23 cellular contexts compared by ENCODE assay signal in genomic region chr20:34927736-34928135, GRCh38. TPM values are rescaled to one million over a fixed set of nuclear protein-coding genes. Genes with fewer than 3 reads are reported as not detected.
DNase-seq lines count a peak whose midpoint lies in the region; ATAC-seq and TF ChIP-seq lines count a peak whose summit lies in the region.
"Had no signal": no experiment of that assay in that cellular context is flagged by ENCODE, and none has a peak within 500 bp of the region (broad histone marks: within the 10 kb centered on the region; RNA-seq: fewer than 3 reads in every experiment).

No MANE protein-coding gene starts in this region.

- no peak for TF ChIP-seq EP300 in esophagus muscularis mucosa (IDR thresholded peaks at IDR 0.05)

- no TSS peak for BruUV-seq in MCF 10A (replicated peaks; lab: Mats Ljungman, UMichigan)

- WGBS in esophagus muscularis mucosa = 100% methylated on average over 1 of the region's 1 CpG

- no peak overlapping the region for H3K4me3 ChIP-seq in CD8-positive, alpha-beta T cell (ENCODE audit: low read depth, low read length)
- H3K4me3 ChIP-seq in esophagus muscularis mucosa = no peak overlapping the region
- H3K4me3 ChIP-seq: dorsolateral prefrontal cortex, lung had no signal

- no peaks in the 10 kb centered on the region for H3K4me1 ChIP-seq in CD8-positive, alpha-beta T cell (ENCODE audit: insufficient read depth, low read length)
- peaks cover 0 to 7% (median 5%) of the 10 kb centered on the region in 4 donors for H3K4me1 ChIP-seq in esophagus muscularis mucosa

- in situ Hi-C loops in ACHN (cut with HindIII; ENCODE audit: low pct_ligation_motif_present, low pct_unique_long_range_greater_than_20kb, low sequenced_read_pairs) = no loop called here

- no peak overlapping the region for H3K4me3 Mint-ChIP-seq in CD8-positive, alpha-beta T cell
- H3K4me3 Mint-ChIP-seq in MCF 10A (ENCODE audit: unreplicated experiment) (no peak overlapping the region), mesothelial cell of epicardium (no peak overlapping the region)
- H3K4me3 Mint-ChIP-seq: activated naive CD4-positive, alpha-beta T cell treated with anti-CD3 and anti-CD28 coated beads for 36 hours; naive B cell; stimulated activated naive CD8-positive, alpha-beta T cell treated with anti-CD3 and anti-CD28 coated beads, Interleukin-15, amount 100 ng/mL, for 72 hours; T-helper 2 cell treated with Interferon-gamma antibody and Interleukin-4, amounts not matched to agents 5 μg/mL and 100 μg/mL, for 36 hours had no signal

- no peaks in the 10 kb centered on the region for H3K27me3 Mint-ChIP-seq in CD8-positive, alpha-beta T cell (ENCODE audit: low read depth)
- H3K27me3 Mint-ChIP-seq in MCF 10A (ENCODE audit: insufficient read depth, unreplicated experiment) = no peaks in the 10 kb centered on the region
- H3K27me3 Mint-ChIP-seq in mesothelial cell of epicardium (ENCODE audit: low read depth) = no peaks in the 10 kb centered on the region
- H3K27me3 Mint-ChIP-seq: naive B cell; stimulated activated naive CD8-positive, alpha-beta T cell treated with anti-CD3 and anti-CD28 coated beads, Interleukin-15, amount 100 ng/mL, for 72 hours had no signal

- intact Hi-C loops in CD8-positive, alpha-beta T cell (cut with DNase I, micrococcal nuclease) = no loop called here
- intact Hi-C loops in MCF 10A (cut with micrococcal nuclease) = no loop called here
- intact Hi-C loops in esophagus muscularis mucosa (cut with DNase I) = no loop called here

- no peak overlapping the region for H3K27ac ChIP-seq in CD8-positive, alpha-beta T cell (ENCODE audit: low read depth, low read length)
- H3K27ac ChIP-seq in esophagus muscularis mucosa (replicated peaks in 1 of 4) = no peak overlapping the region
- H3K27ac ChIP-seq: brain microvascular endothelial cell had no signal

- H3K27ac Mint-ChIP-seq in CD8-positive, alpha-beta T cell = peak overlapping the region; percentile 23
- H3K27ac Mint-ChIP-seq in MCF 10A (ENCODE audit: low read depth, unreplicated experiment) = peak overlapping the region; percentile 79
- H3K27ac Mint-ChIP-seq in mesothelial cell of epicardium = peak overlapping the region; percentile 73
- H3K27ac Mint-ChIP-seq: activated naive CD4-positive, alpha-beta T cell treated with anti-CD3 and anti-CD28 coated beads for 36 hours; naive B cell; stimulated activated naive CD8-positive, alpha-beta T cell treated with anti-CD3 and anti-CD28 coated beads, Interleukin-15, amount 100 ng/mL, for 72 hours; T-helper 2 cell treated with Interferon-gamma antibody and Interleukin-4, amounts not matched to agents 5 μg/mL and 100 μg/mL, for 36 hours had no signal

- H3K27me3 ChIP-seq in CD8-positive, alpha-beta T cell (ENCODE audit: insufficient read depth, low read length) = no peaks in the 10 kb centered on the region
- H3K27me3 ChIP-seq in esophagus muscularis mucosa = no peaks in the 10 kb centered on the region
- H3K27me3 ChIP-seq: brain microvascular endothelial cell, dorsolateral prefrontal cortex had no signal

- no peak for DNase-seq in CD8-positive, alpha-beta T cell
- DNase-seq in NCI-H69 (lab: John Stamatoyannopoulos, UW) (peak; percentile 25), MCF 10A (ENCODE audit: unreplicated experiment) (peak; percentile 27), mesothelial cell of epicardium (ENCODE audit: low spot score in 2 of 2, unreplicated experiment in 2 of 2) (no peak), NCI-H1694 treated with DMSO at 0.1 percent for 48 hours (lab: John Stamatoyannopoulos, UW) (no peak), esophagus muscularis mucosa (ENCODE audit: extremely low spot score) (no peak), ACHN (no peak)
- DNase-seq: activated naive CD4-positive, alpha-beta T cell treated with anti-CD3 and anti-CD28 coated beads for 36 hours; brain microvascular endothelial cell; Calu3; dorsolateral prefrontal cortex; GF-D8; HCEC 1CT; head of caudate nucleus; KBM-7; naive B cell; NCI-H2081; NCI-H510A treated with DMSO at 0.1 percent for 48 hours; stimulated activated CD4-positive, alpha-beta T cell treated with anti-CD3 and anti-CD28 coated beads, Interleukin-1b, Interleukin-23, amount 100 ng/mL, for 48 hours; stimulated activated naive CD8-positive, alpha-beta T cell treated with anti-CD3 and anti-CD28 coated beads, Interleukin-15, amount 100 ng/mL, for 72 hours had no signal

- H3K4me1 Mint-ChIP-seq in CD8-positive, alpha-beta T cell (ENCODE audit: low read depth) = peaks cover 11% of the 10 kb centered on the region
- H3K4me1 Mint-ChIP-seq in MCF 10A (ENCODE audit: insufficient read depth, unreplicated experiment) = peaks cover 31% of the 10 kb centered on the region
- H3K4me1 Mint-ChIP-seq in mesothelial cell of epicardium = peaks cover 21% of the 10 kb centered on the region
- H3K4me1 Mint-ChIP-seq: naive B cell had no signal

- H3K36me3 Mint-ChIP-seq in CD8-positive, alpha-beta T cell = peaks cover 64% of the 10 kb centered on the region
- H3K36me3 Mint-ChIP-seq in MCF 10A (ENCODE audit: insufficient read depth, unreplicated experiment) (peaks cover 56% of the 10 kb centered on the region), mesothelial cell of epicardium (peaks cover 36% of the 10 kb centered on the region)

- no peaks in the 10 kb centered on the region for H3K9me3 ChIP-seq in CD8-positive, alpha-beta T cell (ENCODE audit: low read length)
- no peaks in the 10 kb centered on the region for H3K9me3 ChIP-seq in esophagus muscularis mucosa

- TF ChIP-seq POLR2A in esophagus muscularis mucosa (IDR thresholded peaks at IDR 0.05; ENCODE audit: low read depth) = no peak

- no peak for ATAC-seq in CD8-positive, alpha-beta T cell
- no peak for ATAC-seq in HG03442 (IDR thresholded peaks at IDR 0.05; ENCODE audit: unreplicated experiment)
- ATAC-seq: stimulated activated naive CD8-positive, alpha-beta T cell treated with anti-CD3 and anti-CD28 coated beads, Interleukin-15, amount 100 ng/mL, for 72 hours had no signal

- no peak for TF ChIP-seq CTCF in CD8-positive, alpha-beta T cell (IDR thresholded peaks at IDR 0.05)
- no peak for TF ChIP-seq CTCF in MCF 10A (IDR thresholded peaks at IDR 0.05; ENCODE audit: unreplicated experiment)
- TF ChIP-seq CTCF in mesothelial cell of epicardium (IDR thresholded peaks at IDR 0.05; ENCODE audit: unreplicated experiment) = no peak
- TF ChIP-seq CTCF in esophagus muscularis mucosa (IDR thresholded peaks at IDR 0.05) = no peak

- no peaks in the 10 kb centered on the region for H3K36me3 ChIP-seq in CD8-positive, alpha-beta T cell (ENCODE audit: insufficient read depth, low read length)
- peaks cover 27 to 96% (median 71%) of the 10 kb centered on the region in 4 donors for H3K36me3 ChIP-seq in esophagus muscularis mucosa

- H3K9me3 Mint-ChIP-seq in CD8-positive, alpha-beta T cell = no peaks in the 10 kb centered on the region
- H3K9me3 Mint-ChIP-seq in MCF 10A (ENCODE audit: unreplicated experiment) = no peaks in the 10 kb centered on the region
- no peaks in the 10 kb centered on the region for H3K9me3 Mint-ChIP-seq in mesothelial cell of epicardium
- H3K9me3 Mint-ChIP-seq: activated naive CD4-positive, alpha-beta T cell treated with anti-CD3 and anti-CD28 coated beads for 36 hours; naive B cell; stimulated activated naive CD8-positive, alpha-beta T cell treated with anti-CD3 and anti-CD28 coated beads, Interleukin-15, amount 100 ng/mL, for 72 hours; T-helper 2 cell treated with Interferon-gamma antibody and Interleukin-4, amounts not matched to agents 5 μg/mL and 100 μg/mL, for 36 hours had no signal

- POLR2A ChIA-PET in CD8-positive, alpha-beta T cell (lab: Charles Lee) = no interaction called here
- POLR2A ChIA-PET in MCF 10A (lab: Yijun Ruan, JAX) = interaction anchor here (0.7 to 5.0 kb wide), 6 partner anchors 8 to 51 kb away, joined by 3 to 35 read pairs (median 4); partner anchors contain the start of genes ACSS2, GSS and MYH7B

- CTCF ChIA-PET in CD8-positive, alpha-beta T cell (lab: Charles Lee) = interaction anchor here (0.6 kb wide), 1 partner anchor 167 kb away, joined by 3 read pairs; no protein-coding TSS in a partner anchor
- CTCF ChIA-PET in MCF 10A (lab: Yijun Ruan, JAX) = interaction anchor here (0.6 to 4.0 kb wide), 5 partner anchors 9 to 198 kb away, joined by 3 to 21 read pairs (median 4); partner anchors contain the start of genes ACSS2, GSS and MYH7B

RNA-seq across cellular contexts. Expression of gene GSS, which starts 27.9 kb away (rescaled TPM):
- total RNA-seq in CD8-positive, alpha-beta T cell = 10 to 100 TPM; 23.6 to 24.3 TPM
- total RNA-seq in MCF 10A (2022) (94.6 and 115 TPM in 2 replicates), mesothelial cell of epicardium (51.1 to 54.8 TPM (median 51.9 TPM) in 3 replicates), esophagus muscularis mucosa (10 to 100 TPM; 27.7 to 36.1 (median 28.5) TPM)

RNA-seq across cellular contexts. Expression of gene MYH7B, which starts 27.9 kb away (rescaled TPM):
- total RNA-seq in CD8-positive, alpha-beta T cell = under 1 TPM; 0.19 to 0.54 TPM
- total RNA-seq in MCF 10A (2022) = 0.07 and 0.27 TPM in 2 replicates
- 0.73 to 1.8 TPM (median 1.3 TPM) in 3 replicates for total RNA-seq in mesothelial cell of epicardium
- under 1 TPM; 0.17 to 0.84 (median 0.37) TPM for total RNA-seq in esophagus muscularis mucosa

RNA-seq across cellular contexts. Expression of gene ACSS2, which starts 51.3 kb away (rescaled TPM):
- total RNA-seq in CD8-positive, alpha-beta T cell = 10 to 100 TPM in 1 of 2 experiments, 1 to 10 TPM in 1; 6.5 to 12.7 TPM
- total RNA-seq in MCF 10A (2022) (36.6 and 42.0 TPM in 2 replicates), mesothelial cell of epicardium (29.9 to 35.0 TPM (median 32.2 TPM) in 3 replicates), esophagus muscularis mucosa (10 to 100 TPM; 34.8 to 90.7 (median 62.8) TPM)

RNA-seq across cellular contexts. Expression of gene GGT7, which starts 55.1 kb away (rescaled TPM):
- total RNA-seq in CD8-positive, alpha-beta T cell = 10 to 100 TPM; 26.3 to 26.4 TPM
- total RNA-seq in MCF 10A (2022) (2.5 and 3.2 TPM in 2 replicates), mesothelial cell of epicardium (33.7 to 38.4 TPM (median 35.9 TPM) in 3 replicates), esophagus muscularis mucosa (10 to 100 TPM in 1 of 4 donors, 1 to 10 TPM in 3; 7.6 to 11.9 (median 9.4) TPM)

Comparison
In these comparisons a context has a peak if more than half of its experiments do, and no peak if none do; other contexts are left out.
1. DNase-seq: peak in NCI-H69 (single experiment) and MCF 10A (single experiment); none in CD8-positive, alpha-beta T cell (0 of 7), mesothelial cell of epicardium (0 of 2), NCI-H1694 treated with DMSO at 0.1 percent for 48 hours (single experiment), esophagus muscularis mucosa (single experiment) and ACHN (single experiment).
2. H3K27ac Mint-ChIP-seq: peak in every context shown above with its lines; median percentile 79 in MCF 10A; 73 in mesothelial cell of epicardium; 23 in CD8-positive, alpha-beta T cell.